Comparison of ENCODE assay signal across 1 cellular context in genomic region chr6:40349566-40350192, GRCh38.
TF ChIP-seq lines count a peak whose summit lies in the region.

No MANE protein-coding gene starts in this region.

TF ChIP-seq in H1, 55 proteins besides CTCF, POLR2A, EP300 and RAD21:
- TF ChIP-seq KDM4A (IDR thresholded peaks at IDR 0.05; ENCODE audit: low read depth, low read length, severe bottlenecking) (no peak), CBX8 (IDR thresholded peaks at IDR 0.05; ENCODE audit: borderline replicate concordance, low read depth, low read length) (no peak), SRF (IDR thresholded peaks at IDR 0.05; ENCODE audit: low read depth, low read length) (no peak), TCF12 (IDR thresholded peaks at IDR 0.05; ENCODE audit: low read depth, low read length) (no peak), NRF1 (IDR thresholded peaks at IDR 0.05; ENCODE audit: low read depth, low read length) (no peak), GTF2F1 (IDR thresholded peaks at IDR 0.05; ENCODE audit: borderline replicate concordance, low read depth, low read length) (no peak)
